In genomic region chr11:117457835-117458234, GRCh38 we compare ENCODE assay signal across 11 cellular contexts.
DNase-seq lines count a peak whose midpoint lies in the region; ATAC-seq and TF ChIP-seq lines count a peak whose summit lies in the region.
"Had no signal": no experiment of that assay in that cellular context is flagged by ENCODE, and none has a peak within 500 bp of the region (broad histone marks: within the 10 kb centered on the region; RNA-seq: fewer than 3 reads in every experiment).

No MANE protein-coding gene starts in this region.

- peaks cover 3% of the 10 kb centered on the region for H3K4me1 ChIP-seq in foreskin keratinocyte

- no peak overlapping the region for H3K27ac ChIP-seq in foreskin keratinocyte

- ATAC-seq in GM19463 (IDR thresholded peaks at IDR 0.05; ENCODE audit: unreplicated experiment): peak; percentile 22
- ATAC-seq in foreskin keratinocyte: peak; percentile 26
- ATAC-seq in HG03469 (IDR thresholded peaks at IDR 0.05; ENCODE audit: unreplicated experiment): no peak
- ATAC-seq: left colon had no signal

- peaks cover 16% of the 10 kb centered on the region for H3K27me3 ChIP-seq in foreskin keratinocyte

- no peak for TF ChIP-seq CTCF in foreskin keratinocyte (conservative IDR thresholded peaks at IDR 0.05)

- DNase-seq in DMS79 treated with DMSO at 0.1 percent for 48 hours (lab: John Stamatoyannopoulos, UW) (peak; percentile 90), NCI-H345 (lab: John Stamatoyannopoulos, UW) (peak; percentile 67), foreskin keratinocyte (no peak), activated gamma-delta T cell (lab: John Stamatoyannopoulos, UW) (no peak), NCI-H128 (lab: John Stamatoyannopoulos, UW; ENCODE audit: unreplicated experiment) (no peak)
- DNase-seq: activated CD4-positive, alpha-beta T cell treated with anti-CD3 and anti-CD28 coated beads, Interleukin-2, amount 10 ng/mL, durations not matched to agents 7 days and 5 days; left colon; MV-4-11; T-cell had no signal

Comparison
In these comparisons a context has a peak if more than half of its experiments do, and no peak if none do; other contexts are left out.
1. DNase-seq: peak in DMS79 treated with DMSO at 0.1 percent for 48 hours (single experiment) and NCI-H345 (single experiment); none in foreskin keratinocyte (0 of 2), activated gamma-delta T cell (single experiment) and NCI-H128 (single experiment).